In genomic region chr9:116721411-116721810, GRCh38 we compare ENCODE assay signal across 10 cellular contexts.
"Had no signal": no experiment of that assay in that cellular context is flagged by ENCODE, and none has a peak within 500 bp of the region (broad histone marks: within the 10 kb centered on the region; RNA-seq: fewer than 3 reads in every experiment).

No MANE protein-coding gene starts in this region.

- H3K4me3 ChIP-seq: GM23248, GM23338, HAP-1 had no signal

- H2AFZ ChIP-seq: GM23248, GM23338 had no signal

- H3K4me2 ChIP-seq: GM23338 had no signal

- H3K36me3 ChIP-seq: HAP-1 had no signal

- H3K4me3 Mint-ChIP-seq: GM23338, H9, HFFc6 had no signal

- DNase-seq: GM23248, GOT3, H7, H9, HCEC 1CT, HFFc6 had no signal

- FAIRE-seq: H1, H54 had no signal

- H3K9me3 Mint-ChIP-seq: GM23338, H9, HFFc6 had no signal

- H3K9ac ChIP-seq: GM23248 had no signal

- H3K27ac Mint-ChIP-seq: GM23338, H9, HFFc6 had no signal

- H3K27ac ChIP-seq: GM23248 had no signal
